Comparison of ENCODE assay signal across 16 cellular contexts in genomic region chr20:12354725-12355124, GRCh38.
DNase-seq lines count a peak whose midpoint lies in the region; ATAC-seq and TF ChIP-seq lines count a peak whose summit lies in the region.
"Had no signal": no experiment of that assay in that cellular context is flagged by ENCODE, and none has a peak within 500 bp of the region (broad histone marks: within the 10 kb centered on the region; RNA-seq: fewer than 3 reads in every experiment).

No MANE protein-coding gene starts in this region.

- H3K4me3 ChIP-seq in left ventricle myocardium inferior, result peak overlapping the region; percentile 35
- H3K4me3 ChIP-seq in coronary artery, result peak overlapping the region; percentile 22
- H3K4me3 ChIP-seq: A549, Peyer's patch had no signal

- H3K9me3 ChIP-seq in left ventricle myocardium inferior (replicated peaks), result peaks cover 16% of the 10 kb centered on the region

- DNase-seq in left ventricle myocardium inferior (no peak), Right ventricle myocardium superior (no peak), HT-29 (ENCODE audit: low spot score) (peak; percentile 28), coronary artery (ENCODE audit: low spot score) (no peak), NCI-H187 treated with DMSO at 0.1 percent for 48 hours (lab: John Stamatoyannopoulos, UW) (no peak)
- DNase-seq: C1 segment of cervical spinal cord, GF-D8, GOT3, NCI-H1417, NCI-H187, NCI-H226, NCI-H524, Peyer's patch had no signal

- TF ChIP-seq CTCF in left ventricle myocardium inferior (IDR thresholded peaks at IDR 0.05; ENCODE audit: borderline replicate concordance) (no peak), coronary artery (IDR thresholded peaks at IDR 0.05) (no peak)

- intact Hi-C loops in left ventricle myocardium inferior (cut with micrococcal nuclease) (no loop called here), Right ventricle myocardium superior (cut with DNase I) (no loop called here)

- H3K36me3 ChIP-seq in left ventricle myocardium inferior, result no peaks in the 10 kb centered on the region
- H3K36me3 ChIP-seq: Peyer's patch had no signal

- ATAC-seq in Right ventricle myocardium superior (ENCODE audit: poor library complexity) (no peak), GM19467 (IDR thresholded peaks at IDR 0.05; ENCODE audit: unreplicated experiment) (no peak), GM19395 (IDR thresholded peaks at IDR 0.05; ENCODE audit: unreplicated experiment) (no peak)
- ATAC-seq: A549 had no signal

- no peaks in the 10 kb centered on the region for H3K4me1 ChIP-seq in left ventricle myocardium inferior
- H3K4me1 ChIP-seq: A549, Peyer's patch had no signal

- H3K27me3 ChIP-seq in left ventricle myocardium inferior (ENCODE audit: low read depth), result no peaks in the 10 kb centered on the region
- H3K27me3 ChIP-seq: Peyer's patch had no signal

- H3K27ac ChIP-seq in left ventricle myocardium inferior (replicated peaks), result no peak overlapping the region
- no peak overlapping the region for H3K27ac ChIP-seq in coronary artery
- H3K27ac ChIP-seq: A549, Peyer's patch had no signal
